ENCODE assay signal across 17 cellular contexts in the genomic region with DNA sequence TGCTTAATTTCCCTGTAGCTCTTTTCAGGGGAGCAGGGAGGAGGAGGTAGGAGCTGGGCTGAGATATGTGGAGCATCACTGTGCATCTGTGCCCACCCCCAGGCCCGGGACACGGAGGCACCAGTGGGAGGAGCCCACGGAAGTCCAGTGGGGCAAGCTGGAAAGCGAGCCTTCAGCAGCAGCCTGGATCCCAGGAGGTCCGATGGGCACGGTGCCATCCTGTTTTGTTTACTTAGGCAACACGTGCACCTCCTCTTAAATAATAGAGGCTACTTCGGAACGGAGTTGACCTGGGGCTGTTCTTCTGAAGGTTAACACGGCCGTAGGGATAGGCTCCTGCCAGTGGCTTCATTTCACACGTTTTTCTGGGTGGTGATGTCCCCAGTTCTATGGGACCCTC. TPM values are rescaled to one million over a fixed set of nuclear protein-coding genes. Genes with fewer than 3 reads are reported as not detected.
"Had no signal": no experiment of that assay in that cellular context is flagged by ENCODE, and none has a peak within 500 bp of the region (broad histone marks: within the 10 kb centered on the region; RNA-seq: fewer than 3 reads in every experiment).

No MANE protein-coding gene starts in this region.

- H3K27me3 ChIP-seq: body of pancreas, upper lobe of right lung had no signal

- DNase-seq: activated CD4-positive, alpha-beta T cell treated with anti-CD3 and anti-CD28 coated beads, Interleukin-2, amount 50 U/mL, for 48 hours; activated CD4-positive, CD25-positive, alpha-beta regulatory T cell treated with anti-CD3 and anti-CD28 coated beads, Interleukin-2, amount 50 U/mL, for 72 hours; activated CD8-positive, alpha-beta memory T cell treated with anti-CD3 and anti-CD28 coated beads, Interleukin-2, amount 10 ng/mL, durations not matched to agents 7 days and 5 days; activated effector memory CD4-positive, alpha-beta T cell treated with Interleukin-2 at 50 U/mL for 16 hours; activated T-cell treated with anti-CD3 and anti-CD28 coated beads, Interleukin-2, amount 50 U/mL, for 24 hours; amniotic stem cell; central memory CD4-positive, alpha-beta T cell; cortex of kidney; effector CD8-positive, alpha-beta T cell; kidney; left ventricle myocardium superior; mesenchymal stem cell; stimulated activated CD4-positive, alpha-beta T cell treated with anti-CD3 and anti-CD28 coated beads, Interleukin-4, amount 100 ng/mL, for 24 hours; upper lobe of right lung had no signal

- H3K27ac ChIP-seq: body of pancreas, epithelial cell of prostate, gastroesophageal sphincter, upper lobe of right lung had no signal

- H3K36me3 ChIP-seq: gastroesophageal sphincter, upper lobe of right lung had no signal

- H3K4me3 ChIP-seq: body of pancreas, gastroesophageal sphincter, upper lobe of right lung had no signal

- H3K9me3 ChIP-seq: body of pancreas, gastroesophageal sphincter, upper lobe of right lung had no signal

- H3K4me1 ChIP-seq: body of pancreas, gastroesophageal sphincter, upper lobe of right lung had no signal

RNA-seq across cellular contexts. Expression of a gene that starts 51.6 kb away (rescaled TPM):
- total RNA-seq: left ventricle myocardium superior had no signal
